1 cellular context compared by ENCODE assay signal in the genomic region with DNA sequence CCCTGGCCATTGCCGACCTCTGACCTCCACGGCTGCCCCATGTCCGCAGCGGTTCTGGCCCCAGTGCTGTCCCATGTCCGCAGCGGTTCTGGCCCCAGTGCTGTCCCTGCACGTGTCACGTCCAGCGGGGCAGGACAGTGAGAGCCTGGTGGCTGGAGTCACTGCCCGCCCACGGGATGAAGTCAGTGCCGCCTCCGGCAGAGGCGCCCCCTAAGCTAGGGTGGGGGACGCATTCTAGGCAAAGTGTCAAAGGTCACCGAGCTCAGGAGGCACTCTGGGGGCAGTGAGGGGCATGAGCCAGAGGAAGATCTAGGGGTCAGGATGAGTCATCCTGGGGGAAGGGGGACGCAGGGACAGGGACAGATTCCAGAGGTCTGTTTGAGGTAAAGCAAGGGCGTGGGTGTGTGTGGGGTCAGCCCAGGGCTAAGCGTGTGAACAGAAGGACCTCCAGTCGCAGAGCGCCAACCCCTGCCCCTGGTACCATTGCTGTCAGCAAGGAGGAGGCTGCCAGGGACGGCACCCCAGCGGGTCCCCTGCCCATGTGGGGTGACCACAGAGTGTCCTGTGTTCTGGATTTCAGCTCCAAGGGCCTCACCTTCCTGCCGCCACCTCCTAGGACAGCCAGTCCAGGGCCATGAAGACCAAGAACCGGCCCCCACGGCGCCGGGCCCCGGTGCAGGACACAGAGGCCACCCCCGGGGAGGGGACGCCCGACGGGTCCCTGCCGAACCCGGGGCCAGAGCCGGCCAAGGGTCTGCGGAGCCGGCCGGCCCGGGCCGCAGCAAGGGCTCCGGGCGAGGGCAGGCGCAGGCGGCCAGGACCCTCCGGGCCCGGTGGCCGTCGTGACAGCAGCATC.
TF ChIP-seq lines count a peak whose summit lies in the region.

No MANE protein-coding gene starts in this region.

TF ChIP-seq in HEK293, 187 proteins besides CTCF, POLR2A, EP300 and RAD21 (continued from another document and continues in another):
- TF ChIP-seq, protein P1, sequence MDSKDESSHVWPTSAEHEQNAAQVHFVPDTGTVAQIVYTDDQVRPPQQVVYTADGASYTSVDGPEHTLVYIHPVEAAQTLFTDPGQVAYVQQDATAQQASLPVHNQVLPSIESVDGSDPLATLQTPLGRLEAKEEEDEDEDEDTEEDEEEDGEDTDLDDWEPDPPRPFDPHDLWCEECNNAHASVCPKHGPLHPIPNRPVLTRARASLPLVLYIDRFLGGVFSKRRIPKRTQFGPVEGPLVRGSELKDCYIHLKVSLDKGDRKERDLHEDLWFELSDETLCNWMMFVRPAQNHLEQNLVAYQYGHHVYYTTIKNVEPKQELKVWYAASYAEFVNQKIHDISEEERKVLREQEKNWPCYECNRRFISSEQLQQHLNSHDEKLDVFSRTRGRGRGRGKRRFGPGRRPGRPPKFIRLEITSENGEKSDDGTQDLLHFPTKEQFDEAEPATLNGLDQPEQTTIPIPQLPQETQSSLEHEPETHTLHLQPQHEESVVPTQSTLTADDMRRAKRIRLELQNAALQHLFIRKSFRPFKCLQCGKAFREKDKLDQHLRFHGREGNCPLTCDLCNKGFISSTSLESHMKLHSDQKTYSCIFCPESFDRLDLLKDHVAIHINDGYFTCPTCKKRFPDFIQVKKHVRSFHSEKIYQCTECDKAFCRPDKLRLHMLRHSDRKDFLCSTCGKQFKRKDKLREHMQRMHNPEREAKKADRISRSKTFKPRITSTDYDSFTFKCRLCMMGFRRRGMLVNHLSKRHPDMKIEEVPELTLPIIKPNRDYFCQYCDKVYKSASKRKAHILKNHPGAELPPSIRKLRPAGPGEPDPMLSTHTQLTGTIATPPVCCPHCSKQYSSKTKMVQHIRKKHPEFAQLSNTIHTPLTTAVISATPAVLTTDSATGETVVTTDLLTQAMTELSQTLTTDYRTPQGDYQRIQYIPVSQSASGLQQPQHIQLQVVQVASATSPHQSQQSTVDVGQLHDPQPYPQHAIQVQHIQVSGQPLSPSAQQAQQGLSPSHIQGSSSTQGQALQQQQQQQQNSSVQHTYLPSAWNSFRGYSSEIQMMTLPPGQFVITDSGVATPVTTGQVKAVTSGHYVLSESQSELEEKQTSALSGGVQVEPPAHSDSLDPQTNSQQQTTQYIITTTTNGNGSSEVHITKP (tag by site-specific recombination; IDR thresholded peaks at IDR 0.05), result no peak
- no peak for TF ChIP-seq ZNF629 (tag by site-specific recombination; IDR thresholded peaks at IDR 0.05)
- no peak for TF ChIP-seq ZNF791 (tag by site-specific recombination; IDR thresholded peaks at IDR 0.05)
- no peak for TF ChIP-seq ZNF560 (tag by site-specific recombination; IDR thresholded peaks at IDR 0.05; ENCODE audit: borderline replicate concordance)
- peak; percentile 85; the same call in 1 of the 2 replicates for TF ChIP-seq BCL11B (tag by site-specific recombination; IDR thresholded peaks at IDR 0.05; ENCODE audit: low read depth)
- TF ChIP-seq, protein P2, sequence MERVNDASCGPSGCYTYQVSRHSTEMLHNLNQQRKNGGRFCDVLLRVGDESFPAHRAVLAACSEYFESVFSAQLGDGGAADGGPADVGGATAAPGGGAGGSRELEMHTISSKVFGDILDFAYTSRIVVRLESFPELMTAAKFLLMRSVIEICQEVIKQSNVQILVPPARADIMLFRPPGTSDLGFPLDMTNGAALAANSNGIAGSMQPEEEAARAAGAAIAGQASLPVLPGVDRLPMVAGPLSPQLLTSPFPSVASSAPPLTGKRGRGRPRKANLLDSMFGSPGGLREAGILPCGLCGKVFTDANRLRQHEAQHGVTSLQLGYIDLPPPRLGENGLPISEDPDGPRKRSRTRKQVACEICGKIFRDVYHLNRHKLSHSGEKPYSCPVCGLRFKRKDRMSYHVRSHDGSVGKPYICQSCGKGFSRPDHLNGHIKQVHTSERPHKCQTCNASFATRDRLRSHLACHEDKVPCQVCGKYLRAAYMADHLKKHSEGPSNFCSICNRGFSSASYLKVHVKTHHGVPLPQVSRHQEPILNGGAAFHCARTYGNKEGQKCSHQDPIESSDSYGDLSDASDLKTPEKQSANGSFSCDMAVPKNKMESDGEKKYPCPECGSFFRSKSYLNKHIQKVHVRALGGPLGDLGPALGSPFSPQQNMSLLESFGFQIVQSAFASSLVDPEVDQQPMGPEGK (tag by site-specific recombination; IDR thresholded peaks at IDR 0.05), result peak; percentile 69; the same call in 1 of the 2 replicates
- no peak for TF ChIP-seq ZNF433 (tag by site-specific recombination; IDR thresholded peaks at IDR 0.05; ENCODE audit: low read depth)
- TF ChIP-seq, protein P3, sequence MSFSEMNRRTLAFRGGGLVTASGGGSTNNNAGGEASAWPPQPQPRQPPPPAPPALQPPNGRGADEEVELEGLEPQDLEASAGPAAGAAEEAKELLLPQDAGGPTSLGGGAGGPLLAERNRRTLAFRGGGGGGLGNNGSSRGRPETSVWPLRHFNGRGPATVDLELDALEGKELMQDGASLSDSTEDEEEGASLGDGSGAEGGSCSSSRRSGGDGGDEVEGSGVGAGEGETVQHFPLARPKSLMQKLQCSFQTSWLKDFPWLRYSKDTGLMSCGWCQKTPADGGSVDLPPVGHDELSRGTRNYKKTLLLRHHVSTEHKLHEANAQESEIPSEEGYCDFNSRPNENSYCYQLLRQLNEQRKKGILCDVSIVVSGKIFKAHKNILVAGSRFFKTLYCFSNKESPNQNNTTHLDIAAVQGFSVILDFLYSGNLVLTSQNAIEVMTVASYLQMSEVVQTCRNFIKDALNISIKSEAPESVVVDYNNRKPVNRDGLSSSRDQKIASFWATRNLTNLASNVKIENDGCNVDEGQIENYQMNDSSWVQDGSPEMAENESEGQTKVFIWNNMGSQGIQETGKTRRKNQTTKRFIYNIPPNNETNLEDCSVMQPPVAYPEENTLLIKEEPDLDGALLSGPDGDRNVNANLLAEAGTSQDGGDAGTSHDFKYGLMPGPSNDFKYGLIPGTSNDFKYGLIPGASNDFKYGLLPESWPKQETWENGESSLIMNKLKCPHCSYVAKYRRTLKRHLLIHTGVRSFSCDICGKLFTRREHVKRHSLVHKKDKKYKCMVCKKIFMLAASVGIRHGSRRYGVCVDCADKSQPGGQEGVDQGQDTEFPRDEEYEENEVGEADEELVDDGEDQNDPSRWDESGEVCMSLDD (tag by site-specific recombination; IDR thresholded peaks at IDR 0.05), result peak; percentile 32; the same call in 1 of the 2 replicates
- TF ChIP-seq ZBTB48 (tag by site-specific recombination; IDR thresholded peaks at IDR 0.05), result 0 out of 2 replicates have a peak, but pooled peaks have one; percentile 39
- TF ChIP-seq, protein P4, sequence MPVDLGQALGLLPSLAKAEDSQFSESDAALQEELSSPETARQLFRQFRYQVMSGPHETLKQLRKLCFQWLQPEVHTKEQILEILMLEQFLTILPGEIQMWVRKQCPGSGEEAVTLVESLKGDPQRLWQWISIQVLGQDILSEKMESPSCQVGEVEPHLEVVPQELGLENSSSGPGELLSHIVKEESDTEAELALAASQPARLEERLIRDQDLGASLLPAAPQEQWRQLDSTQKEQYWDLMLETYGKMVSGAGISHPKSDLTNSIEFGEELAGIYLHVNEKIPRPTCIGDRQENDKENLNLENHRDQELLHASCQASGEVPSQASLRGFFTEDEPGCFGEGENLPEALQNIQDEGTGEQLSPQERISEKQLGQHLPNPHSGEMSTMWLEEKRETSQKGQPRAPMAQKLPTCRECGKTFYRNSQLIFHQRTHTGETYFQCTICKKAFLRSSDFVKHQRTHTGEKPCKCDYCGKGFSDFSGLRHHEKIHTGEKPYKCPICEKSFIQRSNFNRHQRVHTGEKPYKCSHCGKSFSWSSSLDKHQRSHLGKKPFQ (tag by site-specific recombination; IDR thresholded peaks at IDR 0.05), result no peak
- peak; percentile 74 for TF ChIP-seq GLIS2 (tag by site-specific recombination; IDR thresholded peaks at IDR 0.05)
- TF ChIP-seq, protein P5, sequence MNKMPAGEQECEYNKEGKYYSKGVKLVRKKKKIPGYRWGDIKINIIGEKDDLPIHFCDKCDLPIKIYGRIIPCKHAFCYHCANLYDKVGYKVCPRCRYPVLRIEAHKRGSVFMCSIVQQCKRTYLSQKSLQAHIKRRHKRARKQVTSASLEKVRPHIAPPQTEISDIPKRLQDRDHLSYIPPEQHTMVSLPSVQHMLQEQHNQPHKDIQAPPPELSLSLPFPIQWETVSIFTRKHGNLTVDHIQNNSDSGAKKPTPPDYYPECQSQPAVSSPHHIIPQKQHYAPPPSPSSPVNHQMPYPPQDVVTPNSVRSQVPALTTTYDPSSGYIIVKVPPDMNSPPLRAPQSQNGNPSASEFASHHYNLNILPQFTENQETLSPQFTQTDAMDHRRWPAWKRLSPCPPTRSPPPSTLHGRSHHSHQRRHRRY (tag by site-specific recombination; IDR thresholded peaks at IDR 0.05), result no peak
- no peak for TF ChIP-seq ZBTB17 (tag by site-specific recombination; IDR thresholded peaks at IDR 0.05)
- no peak for TF ChIP-seq MEIS1 (CRISPR knock-in tag; IDR thresholded peaks at IDR 0.05; ENCODE audit: borderline replicate concordance)
- no peak for TF ChIP-seq ZNF623 (tag by site-specific recombination; IDR thresholded peaks at IDR 0.05)
- TF ChIP-seq, protein P6, sequence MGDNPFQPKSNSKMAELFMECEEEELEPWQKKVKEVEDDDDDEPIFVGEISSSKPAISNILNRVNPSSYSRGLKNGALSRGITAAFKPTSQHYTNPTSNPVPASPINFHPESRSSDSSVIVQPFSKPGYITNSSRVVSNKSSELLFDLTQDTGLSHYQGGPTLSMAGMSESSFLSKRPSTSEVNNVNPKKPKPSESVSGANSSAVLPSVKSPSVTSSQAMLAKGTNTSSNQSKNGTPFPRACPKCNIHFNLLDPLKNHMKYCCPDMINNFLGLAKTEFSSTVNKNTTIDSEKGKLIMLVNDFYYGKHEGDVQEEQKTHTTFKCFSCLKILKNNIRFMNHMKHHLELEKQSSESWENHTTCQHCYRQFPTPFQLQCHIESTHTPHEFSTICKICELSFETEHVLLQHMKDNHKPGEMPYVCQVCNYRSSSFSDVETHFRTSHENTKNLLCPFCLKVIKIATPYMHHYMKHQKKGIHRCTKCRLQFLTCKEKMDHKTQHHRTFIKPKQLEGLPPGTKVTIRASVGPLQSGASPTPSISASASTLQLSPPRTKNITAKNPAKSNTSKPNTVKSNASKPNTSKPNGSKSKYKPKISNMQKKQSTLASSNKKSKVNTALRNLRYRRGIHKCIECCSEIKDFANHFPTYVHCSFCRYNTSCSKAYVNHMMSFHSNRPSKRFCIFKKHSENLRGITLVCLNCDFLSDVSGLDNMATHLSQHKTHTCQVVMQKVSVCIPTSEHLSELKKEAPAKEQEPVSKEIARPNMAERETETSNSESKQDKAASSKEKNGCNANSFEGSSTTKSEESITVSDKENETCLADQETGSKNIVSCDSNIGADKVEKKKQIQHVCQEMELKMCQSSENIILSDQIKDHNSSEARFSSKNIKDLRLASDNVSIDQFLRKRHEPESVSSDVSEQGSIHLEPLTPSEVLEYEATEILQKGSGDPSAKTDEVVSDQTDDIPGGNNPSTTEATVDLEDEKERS (tag by site-specific recombination; IDR thresholded peaks at IDR 0.05), result no peak
- TF ChIP-seq ZNF768 (tag by site-specific recombination; IDR thresholded peaks at IDR 0.05), result no peak
- no peak for TF ChIP-seq ZNF292 (tag by site-specific recombination; IDR thresholded peaks at IDR 0.05; ENCODE audit: borderline replicate concordance, low read depth)
- TF ChIP-seq, protein P7, sequence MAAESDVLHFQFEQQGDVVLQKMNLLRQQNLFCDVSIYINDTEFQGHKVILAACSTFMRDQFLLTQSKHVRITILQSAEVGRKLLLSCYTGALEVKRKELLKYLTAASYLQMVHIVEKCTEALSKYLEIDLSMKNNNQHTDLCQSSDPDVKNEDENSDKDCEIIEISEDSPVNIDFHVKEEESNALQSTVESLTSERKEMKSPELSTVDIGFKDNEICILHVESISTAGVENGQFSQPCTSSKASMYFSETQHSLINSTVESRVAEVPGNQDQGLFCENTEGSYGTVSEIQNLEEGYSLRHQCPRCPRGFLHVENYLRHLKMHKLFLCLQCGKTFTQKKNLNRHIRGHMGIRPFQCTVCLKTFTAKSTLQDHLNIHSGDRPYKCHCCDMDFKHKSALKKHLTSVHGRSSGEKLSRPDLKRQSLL (tag by site-specific recombination; IDR thresholded peaks at IDR 0.05), result no peak
- peak; percentile 92 for TF ChIP-seq BCL11A (tag by site-specific recombination; IDR thresholded peaks at IDR 0.05; ENCODE audit: low read depth)
- TF ChIP-seq ZNF514 (tag by site-specific recombination; IDR thresholded peaks at IDR 0.05), result no peak
- TF ChIP-seq ZNF658 (tag by site-specific recombination; IDR thresholded peaks at IDR 0.05), result no peak
- TF ChIP-seq, protein P8, sequence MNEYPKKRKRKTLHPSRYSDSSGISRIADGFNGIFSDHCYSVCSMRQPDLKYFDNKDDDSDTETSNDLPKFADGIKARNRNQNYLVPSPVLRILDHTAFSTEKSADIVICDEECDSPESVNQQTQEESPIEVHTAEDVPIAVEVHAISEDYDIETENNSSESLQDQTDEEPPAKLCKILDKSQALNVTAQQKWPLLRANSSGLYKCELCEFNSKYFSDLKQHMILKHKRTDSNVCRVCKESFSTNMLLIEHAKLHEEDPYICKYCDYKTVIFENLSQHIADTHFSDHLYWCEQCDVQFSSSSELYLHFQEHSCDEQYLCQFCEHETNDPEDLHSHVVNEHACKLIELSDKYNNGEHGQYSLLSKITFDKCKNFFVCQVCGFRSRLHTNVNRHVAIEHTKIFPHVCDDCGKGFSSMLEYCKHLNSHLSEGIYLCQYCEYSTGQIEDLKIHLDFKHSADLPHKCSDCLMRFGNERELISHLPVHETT (tag by site-specific recombination; IDR thresholded peaks at IDR 0.05), result no peak
- TF ChIP-seq ZNF610 (tag by site-specific recombination; IDR thresholded peaks at IDR 0.05; ENCODE audit: borderline replicate concordance), result no peak
- no peak for TF ChIP-seq YY1 (tag by site-specific recombination; IDR thresholded peaks at IDR 0.05)
- TF ChIP-seq, protein P9, sequence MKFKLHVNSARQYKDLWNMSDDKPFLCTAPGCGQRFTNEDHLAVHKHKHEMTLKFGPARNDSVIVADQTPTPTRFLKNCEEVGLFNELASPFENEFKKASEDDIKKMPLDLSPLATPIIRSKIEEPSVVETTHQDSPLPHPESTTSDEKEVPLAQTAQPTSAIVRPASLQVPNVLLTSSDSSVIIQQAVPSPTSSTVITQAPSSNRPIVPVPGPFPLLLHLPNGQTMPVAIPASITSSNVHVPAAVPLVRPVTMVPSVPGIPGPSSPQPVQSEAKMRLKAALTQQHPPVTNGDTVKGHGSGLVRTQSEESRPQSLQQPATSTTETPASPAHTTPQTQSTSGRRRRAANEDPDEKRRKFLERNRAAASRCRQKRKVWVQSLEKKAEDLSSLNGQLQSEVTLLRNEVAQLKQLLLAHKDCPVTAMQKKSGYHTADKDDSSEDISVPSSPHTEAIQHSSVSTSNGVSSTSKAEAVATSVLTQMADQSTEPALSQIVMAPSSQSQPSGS (tag by site-specific recombination; IDR thresholded peaks at IDR 0.05; ENCODE audit: low read depth), result no peak
- no peak for TF ChIP-seq ZFP41 (tag by site-specific recombination; IDR thresholded peaks at IDR 0.05; ENCODE audit: borderline replicate concordance)
- no peak for TF ChIP-seq ZNF311 (tag by site-specific recombination; IDR thresholded peaks at IDR 0.05; ENCODE audit: borderline replicate concordance)
- no peak for TF ChIP-seq ZBTB21 (tag by site-specific recombination; IDR thresholded peaks at IDR 0.05)
- TF ChIP-seq MZF1 (tag by site-specific recombination; IDR thresholded peaks at IDR 0.05; ENCODE audit: borderline replicate concordance), result no peak
- peak; percentile 91 for TF ChIP-seq ZFHX2 (tag by site-specific recombination; conservative IDR thresholded peaks at IDR 0.05)
- 0 out of 2 replicates have a peak, but pooled peaks have one; percentile 46 for TF ChIP-seq ZNF600 (tag by site-specific recombination; IDR thresholded peaks at IDR 0.05)
- TF ChIP-seq ZNF302 (tag by site-specific recombination; IDR thresholded peaks at IDR 0.05; ENCODE audit: low read depth), result no peak
- TF ChIP-seq ZNF555 (tag by site-specific recombination; conservative IDR thresholded peaks at IDR 0.05), result no peak
- no peak for TF ChIP-seq ZNF366 (tag by site-specific recombination; conservative IDR thresholded peaks at IDR 0.05)
